23 cellular contexts compared by ENCODE assay signal in the genomic region with DNA sequence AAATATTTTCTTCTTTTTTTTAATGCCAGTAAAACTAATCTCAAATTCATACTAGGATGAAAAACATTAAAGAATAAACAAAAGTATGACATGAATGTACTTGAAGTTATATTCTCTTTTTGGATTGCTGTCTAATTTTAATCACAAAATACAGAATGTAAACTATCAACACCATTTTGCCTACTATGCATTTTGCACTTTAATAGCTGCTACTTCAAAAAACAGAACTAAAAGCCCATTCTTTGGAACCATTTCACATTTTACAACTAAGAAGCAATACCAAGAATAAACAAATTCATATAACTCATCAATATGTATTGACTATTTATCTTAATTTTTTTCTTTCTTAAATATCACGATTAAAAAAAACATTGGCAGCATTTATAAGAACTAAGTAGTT. TPM values are rescaled to one million over a fixed set of nuclear protein-coding genes. Genes with fewer than 3 reads are reported as not detected.
DNase-seq lines count a peak whose midpoint lies in the region; ATAC-seq, FAIRE-seq and TF ChIP-seq lines count a peak whose summit lies in the region.
"Had no signal": no experiment of that assay in that cellular context is flagged by ENCODE, and none has a peak within 500 bp of the region (broad histone marks: within the 10 kb centered on the region; RNA-seq: fewer than 3 reads in every experiment).

No MANE protein-coding gene starts in this region.

- POLR2A ChIA-PET in A549 (lab: Yijun Ruan, JAX) (no interaction called here), Caco-2 (lab: Charles Lee) (no interaction called here)

- H3K9me3 Mint-ChIP-seq in Caco-2 (ENCODE audit: unreplicated experiment), result peaks cover 12% of the 10 kb centered on the region

- DNase-seq in A549 (ENCODE audit: low read depth in 1 of 2, low spot score in 1 of 2) (no peak), aorta (no peak), breast epithelium (ENCODE audit: low spot score in 2 of 2) (no peak), Caco-2 (no peak)
- DNase-seq: 8988T; ACHN; BE2C; C1 segment of cervical spinal cord; Calu3; CD4-positive, alpha-beta memory T cell; CD4-positive, CD25-positive, alpha-beta regulatory T cell; CD8-positive, alpha-beta memory T cell; COR-L47; DMS79 treated with DMSO at 0.1 percent for 48 hours; GF-D8 had no signal

- no peaks in the 10 kb centered on the region for H3K36me3 Mint-ChIP-seq in Caco-2 (ENCODE audit: insufficient read depth, unreplicated experiment)
- H3K36me3 Mint-ChIP-seq: CD14-positive monocyte; CD4-positive, CD25-positive, alpha-beta regulatory T cell had no signal

- H3K27me3 ChIP-seq in aorta (ENCODE audit: control insufficient read depth in 1 of 2, insufficient read depth in 2 of 2, low read length in 1 of 2) (no peaks in the 10 kb centered on the region), breast epithelium (no peaks in the 10 kb centered on the region), Caco-2 (replicated peaks; ENCODE audit: control insufficient read depth, insufficient read depth, low read length) (no peaks in the 10 kb centered on the region)
- H3K27me3 ChIP-seq: BE2C, BLaER1 had no signal

- WGBS in A549 (ENCODE audit: missing lambda C conversion rate), result 7% methylated on average over 1 of the region's 1 CpG
- 64% methylated on average over 1 of the region's 1 CpG for WGBS in aorta, 2 donors

- no peaks in the 10 kb centered on the region for H3K4me1 ChIP-seq in A549
- H3K4me1 ChIP-seq in aorta (ENCODE audit: control insufficient read depth in 1 of 2, insufficient read depth in 2 of 2, low read length in 2 of 2), result no peaks in the 10 kb centered on the region
- no peaks in the 10 kb centered on the region for H3K4me1 ChIP-seq in breast epithelium
- H3K4me1 ChIP-seq in Caco-2, result no peaks in the 10 kb centered on the region
- H3K4me1 ChIP-seq: BE2C had no signal

- TF ChIP-seq EP300 in A549 (IDR thresholded peaks at IDR 0.05), result no peak

- TF ChIP-seq POLR2A in A549 (IDR thresholded peaks at IDR 0.05; ENCODE audit: low read length) (no peak), breast epithelium (IDR thresholded peaks at IDR 0.05) (no peak)

- intact Hi-C loops in aorta (cut with DNase I) (no loop called here), breast epithelium (cut with DNase I; ENCODE audit: low total_unique reads) (no loop called here), Caco-2 (cut with micrococcal nuclease; ENCODE audit: unreplicated experiment) (no loop called here)

- FAIRE-seq in A204.1 (lab: Jason Lieb, UNC) (peak; percentile 25), A549 (lab: Jason Lieb, UNC) (peak; percentile 32), TTC549 (lab: Jason Lieb, UNC) (peak; percentile 9)
- FAIRE-seq: D721Med, G401.6, GM12891, GM19239 had no signal

- CTCF ChIA-PET in A549 (lab: Yijun Ruan, JAX) (no interaction called here), Caco-2 (lab: Charles Lee) (no interaction called here)

- ATAC-seq in A549 (no peak), aorta (ENCODE audit: low FRiP score) (no peak)

- H3K36me3 ChIP-seq in aorta (ENCODE audit: control insufficient read depth in 1 of 2, insufficient read depth in 2 of 2, low read length in 1 of 2) (no peaks in the 10 kb centered on the region), breast epithelium (no peaks in the 10 kb centered on the region), Caco-2 (ENCODE audit: control insufficient read depth, insufficient read depth, low read length) (no peaks in the 10 kb centered on the region)
- H3K36me3 ChIP-seq: BE2C, BLaER1 had no signal

- TF ChIP-seq CTCF in A549 (IDR thresholded peaks at IDR 0.05) (no peak), breast epithelium (IDR thresholded peaks at IDR 0.05) (no peak), Caco-2 (IDR thresholded peaks at IDR 0.05; ENCODE audit: insufficient read depth in 1 of 2, low read depth in 1 of 2, low read length in 1 of 2, severe bottlenecking in 1 of 2, unreplicated experiment in 1 of 2) (no peak)

- no peak overlapping the region for H3K4me2 ChIP-seq in A549
- H3K4me2 ChIP-seq: BLaER1 had no signal

- H3K4me1 Mint-ChIP-seq in Caco-2 (ENCODE audit: low read depth, unreplicated experiment), result no peaks in the 10 kb centered on the region
- H3K4me1 Mint-ChIP-seq: CD14-positive monocyte; CD4-positive, alpha-beta memory T cell; CD4-positive, CD25-positive, alpha-beta regulatory T cell; CD8-positive, alpha-beta memory T cell had no signal

- no peak for TF ChIP-seq RAD21 in A549 (conservative IDR thresholded peaks at IDR 0.05 in 1 of 2, IDR thresholded peaks at IDR 0.05 in 1 of 2)

- no peak overlapping the region for H3K27ac Mint-ChIP-seq in Caco-2 (ENCODE audit: unreplicated experiment)
- H3K27ac Mint-ChIP-seq: CD14-positive monocyte; CD4-positive, alpha-beta memory T cell; CD4-positive, CD25-positive, alpha-beta regulatory T cell; CD8-positive, alpha-beta memory T cell had no signal

- H3K27me3 Mint-ChIP-seq in Caco-2 (ENCODE audit: insufficient read depth, unreplicated experiment), result no peaks in the 10 kb centered on the region
- H3K27me3 Mint-ChIP-seq: CD4-positive, alpha-beta memory T cell had no signal

- no peaks in the 10 kb centered on the region for H3K9me3 ChIP-seq in A549
- H3K9me3 ChIP-seq in aorta (ENCODE audit: control insufficient read depth, low read length), result peaks cover 1% of the 10 kb centered on the region
- H3K9me3 ChIP-seq in breast epithelium, result peaks cover 0 to 16% of the 10 kb centered on the region in 2 donors
- H3K9me3 ChIP-seq in Caco-2, result no peaks in the 10 kb centered on the region
- H3K9me3 ChIP-seq: BE2C had no signal

- H3K4me3 ChIP-seq in A549 (no peak overlapping the region), aorta (ENCODE audit: low read length in 2 of 2) (no peak overlapping the region), breast epithelium (no peak overlapping the region), Caco-2 (ENCODE audit: low read depth, low read length) (no peak overlapping the region)
- H3K4me3 ChIP-seq: BLaER1 had no signal

- no TSS peak for BruUV-seq in Caco-2 (replicated peaks; lab: Mats Ljungman, UMichigan)

- H3K27ac ChIP-seq in A549, result no peak overlapping the region
- no peak overlapping the region for H3K27ac ChIP-seq in aorta (ENCODE audit: low read depth in 1 of 2, low read length in 2 of 2)
- H3K27ac ChIP-seq in breast epithelium, result no peak overlapping the region
- H3K27ac ChIP-seq: BLaER1 had no signal

- no peak overlapping the region for H3K4me3 Mint-ChIP-seq in Caco-2 (ENCODE audit: unreplicated experiment)
- H3K4me3 Mint-ChIP-seq: CD14-positive monocyte; CD4-positive, alpha-beta memory T cell; CD4-positive, CD25-positive, alpha-beta regulatory T cell; CD8-positive, alpha-beta memory T cell had no signal

TF ChIP-seq in A549, 52 proteins besides CTCF, POLR2A, EP300 and RAD21:
- TF ChIP-seq MYC (IDR thresholded peaks at IDR 0.05; ENCODE audit: borderline replicate concordance, low read length), result no peak
- TF ChIP-seq MAFK (IDR thresholded peaks at IDR 0.05; ENCODE audit: partially characterized antibody), result peak; percentile 52

RNA-seq across cellular contexts. Expression of gene ADAMTS6, which starts 58.1 kb away (rescaled TPM):
- polyA plus RNA-seq in A549 (2011; rRNA removed) (0.66 and 0.69 TPM in 2 replicates), A549 (2017; fragmentation: RNase III; extraction: RNeasy Plus Mini Kit Qiagen cat#74134 plus additional on column Dnase treatment) (0.18 to 0.51 TPM (median 0.22 TPM) in 3 replicates), aorta (1 to 10 TPM in 1 of 2 donors, under 1 TPM in 1; 0.31 to 1.5 TPM)
- polyA plus RNA-seq in A549 (2012; cell fraction: cytosol; rRNA removed), result 0.05 and 0.14 TPM in 2 replicates
- polyA plus RNA-seq in A549 (2012; cell fraction: nucleus; rRNA removed), result 0.13 and 0.20 TPM in 2 replicates
- polyA minus RNA-seq in A549 (2011; rRNA and poly(A)+ RNA removed), result 1.4 and 2.7 TPM in 2 replicates
- total RNA-seq in aorta (10 to 100 TPM in 1 of 2 donors, 1 to 10 TPM in 1; 7.1 to 11.5 TPM), breast epithelium (1 to 10 TPM; 1.4 to 6.0 (median 3.9) TPM), Caco-2 (2022) (0.23 and 0.67 TPM in 2 replicates)
- polyA plus RNA-seq: CD14-positive monocyte had no signal
